12 cellular contexts compared by ENCODE assay signal in the genomic region with DNA sequence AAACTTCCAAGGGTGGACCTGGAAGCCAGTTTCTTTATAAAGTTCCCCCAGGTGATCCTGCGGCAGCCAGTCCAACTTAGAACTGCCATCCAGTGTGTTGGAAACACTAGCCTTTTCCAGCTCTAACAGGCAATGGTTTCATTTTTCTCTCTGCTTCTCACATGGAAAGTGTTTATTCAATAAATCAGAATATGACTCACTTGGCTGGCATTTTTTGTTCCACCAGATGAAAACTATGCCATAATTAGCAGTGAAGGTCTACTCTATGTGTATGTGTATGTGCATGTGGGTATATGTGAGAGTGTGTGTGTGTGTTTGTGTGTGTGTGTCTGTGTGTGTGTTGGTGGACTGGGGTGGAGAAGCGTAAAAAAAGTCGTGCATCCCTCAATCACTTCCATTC.
DNase-seq lines count a peak whose midpoint lies in the region; ATAC-seq and TF ChIP-seq lines count a peak whose summit lies in the region.
"Had no signal": no experiment of that assay in that cellular context is flagged by ENCODE, and none has a peak within 500 bp of the region (broad histone marks: within the 10 kb centered on the region; RNA-seq: fewer than 3 reads in every experiment).

No MANE protein-coding gene starts in this region.

- DNase-seq in HFF-Myc (ENCODE audit: extremely low read depth, low read depth) = peak; percentile 75
- peak; percentile 32 for DNase-seq in brain pericyte (ENCODE audit: low read depth, low spot score)
- peak; percentile 74 for DNase-seq in iris pigment epithelial cell (ENCODE audit: low read depth)
- no peak for DNase-seq in tibial artery
- DNase-seq in NCI-H1694 (lab: John Stamatoyannopoulos, UW) = no peak
- no peak for DNase-seq in activated effector memory CD4-positive, alpha-beta T cell treated with Interleukin-2 at 50 U/mL for 16 hours
- DNase-seq in HuH-7 (ENCODE audit: low spot score) = no peak
- DNase-seq: caudate nucleus, DND-41, T-helper 2 cell had no signal

- H3K27me3 ChIP-seq in tibial artery = no peaks in the 10 kb centered on the region
- H3K27me3 ChIP-seq: neural progenitor cell had no signal

- H3K4me3 ChIP-seq in HFF-Myc (replicated peaks; ENCODE audit: low read depth, low read length) (no peak overlapping the region), tibial artery (no peak overlapping the region)
- H3K4me3 ChIP-seq: neural progenitor cell had no signal

- TF ChIP-seq CTCF in HFF-Myc (IDR thresholded peaks at IDR 0.05; ENCODE audit: low read depth, low read length, missing control alignments) = no peak
- TF ChIP-seq CTCF in tibial artery (IDR thresholded peaks at IDR 0.05) = no peak

- H3K9me3 ChIP-seq in tibial artery = no peaks in the 10 kb centered on the region

- H3K36me3 ChIP-seq in tibial artery = no peaks in the 10 kb centered on the region
- H3K36me3 ChIP-seq: neural progenitor cell had no signal

- no peak for ATAC-seq in HG03045 (IDR thresholded peaks at IDR 0.05; ENCODE audit: unreplicated experiment)

- peaks cover 0 to 66% (median 34%) of the 10 kb centered on the region in 4 donors for H3K4me1 ChIP-seq in tibial artery
- H3K4me1 ChIP-seq: neural progenitor cell had no signal

- intact Hi-C loops in tibial artery (cut with DNase I; ENCODE audit: low total_unique reads) = no loop called here

- peak overlapping the region; percentile 74 to 85 for H3K27ac ChIP-seq in tibial artery
- H3K27ac ChIP-seq: neural progenitor cell had no signal

Comparison
In these comparisons a context has a peak if more than half of its experiments do, and no peak if none do; other contexts are left out.
1. DNase-seq: peak in HFF-Myc (single experiment), brain pericyte (single experiment) and iris pigment epithelial cell (single experiment); none in tibial artery (0 of 2), NCI-H1694 (single experiment), activated effector memory CD4-positive, alpha-beta T cell treated with Interleukin-2 at 50 U/mL for 16 hours (single experiment) and HuH-7 (single experiment).